Comparison of ENCODE assay signal across 8 cellular contexts in genomic region chr17:40547079-40547784, GRCh38. TPM values are rescaled to one million over a fixed set of nuclear protein-coding genes. Genes with fewer than 3 reads are reported as not detected.
DNase-seq lines count a peak whose midpoint lies in the region; ATAC-seq and TF ChIP-seq lines count a peak whose summit lies in the region.

No MANE protein-coding gene starts in this region.

- TF ChIP-seq POLR2A in GM18951 (IDR thresholded peaks at IDR 0.05; ENCODE audit: extremely low read depth, insufficient read depth, insufficient read length) = peak; percentile 30

- intact Hi-C loops in tibial artery (cut with DNase I; ENCODE audit: low total_unique reads) = no loop called here

- H3K4me3 ChIP-seq in tibial artery = no peak overlapping the region

- ATAC-seq in left lobe of liver (peak; percentile 4), HG02840 (IDR thresholded peaks at IDR 0.05; ENCODE audit: low FRiP score, unreplicated experiment) (no peak)

- H3K27ac ChIP-seq in tibial artery = peak overlapping the region; percentile 78 to 79

- H3K4me1 ChIP-seq in tibial artery = peaks cover 12 to 71% (median 56%) of the 10 kb centered on the region in 4 donors

- H3K9me3 ChIP-seq in tibial artery = no peaks in the 10 kb centered on the region

- peak; percentile 87 for DNase-seq in NCI-H2196 (lab: John Stamatoyannopoulos, UW; ENCODE audit: unreplicated experiment)
- peak; percentile 73 for DNase-seq in activated CD8-positive, alpha-beta memory T cell treated with anti-CD3 and anti-CD28 coated beads, Interleukin-2, amount 50 U/mL, for 4 hours
- peak; percentile 59 for DNase-seq in left lobe of liver (ENCODE audit: low spot score)
- peak; percentile 15 to 60 for DNase-seq in tibial artery
- DNase-seq in occipital lobe (lab: John Stamatoyannopoulos, UW) = no peak
- no peak for DNase-seq in hypothalamus (lab: John Stamatoyannopoulos, UW)

- no peak for TF ChIP-seq CTCF in tibial artery (IDR thresholded peaks at IDR 0.05)

- H3K36me3 ChIP-seq in tibial artery = no peaks in the 10 kb centered on the region

- in situ Hi-C loops in GM18951 (cut with MboI; ENCODE audit: low sequenced_read_pairs, unreplicated experiment) = loop anchor here (25.0 kb wide), 1 partner anchor 110 kb away; the partner anchor contains the start of gene IGFBP4

- no peaks in the 10 kb centered on the region for H3K27me3 ChIP-seq in tibial artery

RNA-seq across cellular contexts. Expression of gene CCR7, which starts 18.0 kb away (rescaled TPM):
- 0.75 TPM for total RNA-seq in left lobe of liver
- not detected for total RNA-seq in occipital lobe

RNA-seq across cellular contexts. Expression of gene TNS4, which starts 45.8 kb away (rescaled TPM):
- total RNA-seq in left lobe of liver (0.13 TPM), occipital lobe (not detected)

Comparison
In these comparisons a context has a peak if more than half of its experiments do, and no peak if none do; other contexts are left out.
1. DNase-seq: peak in NCI-H2196 (single experiment), activated CD8-positive, alpha-beta memory T cell treated with anti-CD3 and anti-CD28 coated beads, Interleukin-2, amount 50 U/mL, for 4 hours (single experiment), left lobe of liver (single experiment) and tibial artery (2 of 2); none in occipital lobe (single experiment) and hypothalamus (0 of 51).